ENCODE assay signal across 8 cellular contexts in the genomic region with DNA sequence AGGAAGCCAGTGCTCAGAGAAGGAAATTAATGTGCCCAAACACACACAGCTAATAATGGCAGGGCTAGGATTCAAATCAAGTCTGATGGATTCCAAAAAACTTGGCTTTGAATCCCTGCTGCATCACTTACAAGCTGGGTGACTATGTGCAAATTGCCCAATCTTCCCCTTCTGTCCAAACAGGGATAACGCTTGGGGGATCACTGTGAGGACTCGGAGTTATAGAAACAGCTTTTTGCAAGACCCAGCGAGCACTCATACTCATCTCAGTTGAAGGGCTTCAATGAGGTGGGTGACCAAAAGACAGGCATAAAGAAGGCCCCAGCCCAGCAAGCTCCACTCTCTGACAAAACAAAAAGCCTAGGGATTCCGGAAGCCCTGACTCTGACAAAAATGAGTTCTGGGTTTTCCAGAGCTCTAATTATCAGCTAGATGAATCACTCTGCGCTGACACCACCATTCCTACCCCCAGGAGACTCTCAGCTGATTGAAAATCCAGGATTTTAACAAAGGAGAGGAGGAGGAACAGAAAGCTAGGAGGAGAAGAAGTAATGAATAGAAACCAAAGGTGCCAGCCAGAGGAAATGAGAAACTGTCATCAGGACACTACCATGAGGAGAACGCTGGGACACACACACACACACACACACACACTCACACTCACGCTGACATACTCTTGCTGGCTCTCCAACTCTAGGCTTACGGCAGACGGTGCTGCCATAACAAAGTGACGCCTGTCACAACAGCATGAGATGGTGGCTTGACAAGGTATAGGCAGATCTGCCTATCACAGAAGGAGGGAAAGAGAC. TPM values are rescaled to one million over a fixed set of nuclear protein-coding genes. Genes with fewer than 3 reads are reported as not detected.
DNase-seq lines count a peak whose midpoint lies in the region; ATAC-seq and TF ChIP-seq lines count a peak whose summit lies in the region.

No MANE protein-coding gene starts in this region.

- peak overlapping the region; percentile 92 for H3K27ac ChIP-seq in KMS-11

- H3K36me3 Mint-ChIP-seq in activated naive CD8-positive, alpha-beta T cell treated with anti-CD3 and anti-CD28 coated beads, Interleukin-2, amount 50 U/mL, for 24 hours (ENCODE audit: low read depth): peaks cover 24% of the 10 kb centered on the region
- H3K36me3 Mint-ChIP-seq in stimulated activated effector memory CD8-positive, alpha-beta T cell treated with anti-CD3 and anti-CD28 coated beads, Interleukin-12 subunit alpha, Interleukin-12 subunit beta, amount 100 ng/mL, for 72 hours: peaks cover 55% of the 10 kb centered on the region

- DNase-seq in BE2C (no peak), hepatic stellate cell (ENCODE audit: low spot score) (peak; percentile 48), activated gamma-delta T cell treated with Interleukin-2 at 50 U/mL for 16 hours (no peak), COR-L47 (lab: John Stamatoyannopoulos, UW) (no peak)
- DNase-seq in activated naive CD8-positive, alpha-beta T cell treated with anti-CD3 and anti-CD28 coated beads, Interleukin-2, amount 50 U/mL, for 24 hours: no peak
- no peak for DNase-seq in stimulated activated effector memory CD8-positive, alpha-beta T cell treated with anti-CD3 and anti-CD28 coated beads, Interleukin-12 subunit alpha, Interleukin-12 subunit beta, amount 100 ng/mL, for 72 hours (ENCODE audit: low spot score in 2 of 2)
- DNase-seq in stimulated activated CD4-positive, alpha-beta T cell treated with anti-CD3 and anti-CD28 coated beads, Interleukin-4, amount 100 ng/mL, for 24 hours: no peak

- no peak for ATAC-seq in activated naive CD8-positive, alpha-beta T cell treated with anti-CD3 and anti-CD28 coated beads, Interleukin-2, amount 50 U/mL, for 24 hours
- ATAC-seq in stimulated activated effector memory CD8-positive, alpha-beta T cell treated with anti-CD3 and anti-CD28 coated beads, Interleukin-12 subunit alpha, Interleukin-12 subunit beta, amount 100 ng/mL, for 72 hours: no peak

- no peaks in the 10 kb centered on the region for H3K27me3 Mint-ChIP-seq in activated naive CD8-positive, alpha-beta T cell treated with anti-CD3 and anti-CD28 coated beads, Interleukin-2, amount 50 U/mL, for 24 hours

- peaks cover 12% of the 10 kb centered on the region for H3K4me1 ChIP-seq in BE2C
- peaks cover 52% of the 10 kb centered on the region for H3K4me1 ChIP-seq in KMS-11 (ENCODE audit: low read depth, poor library complexity, severe bottlenecking)

- H3K4me1 Mint-ChIP-seq in activated naive CD8-positive, alpha-beta T cell treated with anti-CD3 and anti-CD28 coated beads, Interleukin-2, amount 50 U/mL, for 24 hours: peaks cover 65% of the 10 kb centered on the region
- peaks cover 48% of the 10 kb centered on the region for H3K4me1 Mint-ChIP-seq in stimulated activated effector memory CD8-positive, alpha-beta T cell treated with anti-CD3 and anti-CD28 coated beads, Interleukin-12 subunit alpha, Interleukin-12 subunit beta, amount 100 ng/mL, for 72 hours

- H3K4me2 ChIP-seq in KMS-11: peak overlapping the region; percentile 81

- peaks cover 30% of the 10 kb centered on the region for H3K79me2 ChIP-seq in KMS-11 (ENCODE audit: insufficient read depth, low read depth)

- H3K9me3 ChIP-seq in BE2C: no peaks in the 10 kb centered on the region

- peak overlapping the region; percentile 100 for H3K27ac Mint-ChIP-seq in activated naive CD8-positive, alpha-beta T cell treated with anti-CD3 and anti-CD28 coated beads, Interleukin-2, amount 50 U/mL, for 24 hours
- H3K27ac Mint-ChIP-seq in stimulated activated effector memory CD8-positive, alpha-beta T cell treated with anti-CD3 and anti-CD28 coated beads, Interleukin-12 subunit alpha, Interleukin-12 subunit beta, amount 100 ng/mL, for 72 hours: peak overlapping the region; percentile 98

- peak overlapping the region; percentile 80 for H3K9ac ChIP-seq in KMS-11

- H3K27me3 ChIP-seq in BE2C: no peaks in the 10 kb centered on the region
- H3K27me3 ChIP-seq in KMS-11 (ENCODE audit: insufficient read depth, low read depth): no peaks in the 10 kb centered on the region

- peak overlapping the region; percentile 62 for H3K4me3 ChIP-seq in BE2C (ENCODE audit: low read depth, low read length)
- H3K4me3 ChIP-seq in KMS-11 (IDR thresholded peaks at IDR 0.05; ENCODE audit: insufficient read depth, low read depth, low read length): peak overlapping the region; percentile 68

- TF ChIP-seq CTCF in BE2C (IDR thresholded peaks at IDR 0.05; ENCODE audit: low read depth, low read length): no peak
- TF ChIP-seq CTCF in KMS-11 (conservative IDR thresholded peaks at IDR 0.05; ENCODE audit: low read depth, low read length): no peak

- H2AFZ ChIP-seq in KMS-11 (ENCODE audit: low read depth): peak overlapping the region; percentile 44; the same call in 1 of the 2 replicates

- H3K36me3 ChIP-seq in BE2C (no peaks in the 10 kb centered on the region), KMS-11 (ENCODE audit: insufficient read depth) (no peaks in the 10 kb centered on the region)

- no peaks in the 10 kb centered on the region for H3K9me3 Mint-ChIP-seq in activated naive CD8-positive, alpha-beta T cell treated with anti-CD3 and anti-CD28 coated beads, Interleukin-2, amount 50 U/mL, for 24 hours
- H3K9me3 Mint-ChIP-seq in stimulated activated effector memory CD8-positive, alpha-beta T cell treated with anti-CD3 and anti-CD28 coated beads, Interleukin-12 subunit alpha, Interleukin-12 subunit beta, amount 100 ng/mL, for 72 hours: no peaks in the 10 kb centered on the region

- peak overlapping the region; percentile 91 for H3K4me3 Mint-ChIP-seq in activated naive CD8-positive, alpha-beta T cell treated with anti-CD3 and anti-CD28 coated beads, Interleukin-2, amount 50 U/mL, for 24 hours
- peak overlapping the region; percentile 85 for H3K4me3 Mint-ChIP-seq in stimulated activated effector memory CD8-positive, alpha-beta T cell treated with anti-CD3 and anti-CD28 coated beads, Interleukin-12 subunit alpha, Interleukin-12 subunit beta, amount 100 ng/mL, for 72 hours

- no peaks in the 10 kb centered on the region for H4K20me1 ChIP-seq in KMS-11 (ENCODE audit: insufficient read depth)

RNA-seq across cellular contexts. Expression of a gene that starts 1.6 kb away (rescaled TPM):
- 49.4 TPM for polyA plus RNA-seq in BE2C (2012; ENCODE audit: insufficient read depth, insufficient read length, low read depth)

RNA-seq across cellular contexts. Expression of a gene that starts 10.4 kb away (rescaled TPM):
- polyA plus RNA-seq in BE2C (2012; ENCODE audit: insufficient read depth, insufficient read length, low read depth): 119 TPM
